Comparison of ENCODE assay signal across 19 cellular contexts in the genomic region with DNA sequence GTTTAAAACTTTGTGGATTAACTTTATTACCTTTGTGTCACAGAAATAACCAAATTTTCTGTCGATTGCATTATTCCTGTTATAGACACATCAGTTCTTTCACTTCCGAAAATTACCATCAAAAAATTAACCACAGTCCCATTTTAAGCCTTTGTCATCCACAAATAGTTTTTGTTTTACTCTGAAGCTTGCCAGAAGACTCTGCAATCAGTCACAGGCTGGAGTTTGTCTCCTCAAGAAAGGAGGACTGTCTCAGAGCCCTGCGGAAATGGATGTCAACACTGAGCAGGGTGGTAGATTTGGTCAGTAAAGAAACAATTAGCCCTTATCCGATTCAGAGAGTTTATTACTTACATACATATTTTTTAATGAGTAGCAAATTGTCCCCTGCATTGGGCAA. TPM values are rescaled to one million over a fixed set of nuclear protein-coding genes. Genes with fewer than 3 reads are reported as not detected.
A peak's percentile ranks its signal among the peaks of the same experiment; 100 is the strongest.
DNase-seq lines count a peak whose midpoint lies in the region; ATAC-seq and TF ChIP-seq lines count a peak whose summit lies in the region.
"Had no signal": no experiment of that assay in that cellular context is flagged by ENCODE, and none has a peak within 500 bp of the region (broad histone marks: within the 10 kb centered on the region; RNA-seq: fewer than 3 reads in every experiment).

No MANE protein-coding gene starts in this region.

- no peaks in the 10 kb centered on the region for H3K27me3 ChIP-seq in DOHH2 (ENCODE audit: control insufficient read depth, low read length)
- H3K27me3 ChIP-seq: colonic mucosa, heart left ventricle had no signal

- DNase-seq in NOMO-1 treated with DMSO at 0.1 percent for 48 hours (lab: John Stamatoyannopoulos, UW; ENCODE audit: unreplicated experiment) (peak; percentile 59), NCI-H2107 (lab: John Stamatoyannopoulos, UW) (no peak), omental fat pad (ENCODE audit: low spot score) (no peak), mucosa of gallbladder (ENCODE audit: low spot score) (no peak), occipital lobe (lab: John Stamatoyannopoulos, UW) (no peak)
- DNase-seq: activated CD4-positive, alpha-beta T cell treated with anti-CD3 and anti-CD28 coated beads, Interleukin-2, amount 10 ng/mL, durations not matched to agents 7 days and 5 days; CD4-positive, alpha-beta memory T cell; colonic mucosa; GDM1; heart left ventricle; NCI-H510A had no signal

- H3K4me1 ChIP-seq in DOHH2 (ENCODE audit: control insufficient read depth, low read length) = peaks cover 10% of the 10 kb centered on the region
- H3K4me1 ChIP-seq: colonic mucosa, heart left ventricle, parathyroid adenoma had no signal

- H3K79me2 ChIP-seq in DOHH2 (ENCODE audit: control insufficient read depth, low read length) = no peaks in the 10 kb centered on the region
- H3K79me2 ChIP-seq: parathyroid adenoma had no signal

- H3F3A ChIP-seq in DOHH2 (ENCODE audit: control insufficient read depth, insufficient read depth) = no peaks in the 10 kb centered on the region

- H3K4me3 ChIP-seq in DOHH2 (ENCODE audit: low read length) = no peak overlapping the region
- H3K4me3 ChIP-seq: colonic mucosa, heart left ventricle, smooth muscle cell had no signal

- TF ChIP-seq CTCF in DOHH2 (IDR thresholded peaks at IDR 0.05; ENCODE audit: low read depth, low read length, poor library complexity, severe bottlenecking) (no peak), omental fat pad (IDR thresholded peaks at IDR 0.05) (no peak)

- H3K36me3 ChIP-seq in DOHH2 (ENCODE audit: control insufficient read depth, low read length) = no peaks in the 10 kb centered on the region
- H3K36me3 ChIP-seq: colonic mucosa, heart left ventricle had no signal

- no peaks in the 10 kb centered on the region for H4K20me1 ChIP-seq in DOHH2 (ENCODE audit: control insufficient read depth, insufficient read depth, low read depth, low read length)

- no peaks in the 10 kb centered on the region for H3K9me3 ChIP-seq in DOHH2 (ENCODE audit: control insufficient read depth, insufficient read depth, low read length)
- H3K9me3 ChIP-seq: colonic mucosa, heart left ventricle had no signal

- H3K9me2 ChIP-seq in DOHH2 (replicated peaks; ENCODE audit: control insufficient read depth, low read length) = no peaks in the 10 kb centered on the region

- no peak overlapping the region for H3K27ac ChIP-seq in DOHH2 (ENCODE audit: low read depth, low read length)
- H3K27ac ChIP-seq: colonic mucosa, epithelial cell of prostate, heart left ventricle, parathyroid adenoma had no signal

- H3K4me2 ChIP-seq in DOHH2 (ENCODE audit: low read length) = peak overlapping the region; percentile 31; the same call in 1 of the 2 replicates
- H3K4me2 ChIP-seq: smooth muscle cell had no signal

- peak; percentile 56 for ATAC-seq in GM19372 (IDR thresholded peaks at IDR 0.05; ENCODE audit: low read depth, unreplicated experiment)
- peak; percentile 71 for ATAC-seq in HG03039 (IDR thresholded peaks at IDR 0.05; ENCODE audit: unreplicated experiment)
- no peak for ATAC-seq in omental fat pad (ENCODE audit: low FRiP score)

RNA-seq across cellular contexts. Expression of gene TCEAL4, which starts 20.1 kb away (rescaled TPM):
- total RNA-seq in omental fat pad = 100 to 1,000 TPM in 3 of 4 donors, 10 to 100 TPM in 1; 90.0 to 221 (median 107) TPM
- 86.4 TPM for total RNA-seq in mucosa of gallbladder
- total RNA-seq in occipital lobe = 44.9 TPM

RNA-seq across cellular contexts. Expression of gene TCEAL3, which starts 42.6 kb away (rescaled TPM):
- 10 to 100 TPM; 23.9 to 41.7 (median 31.2) TPM for total RNA-seq in omental fat pad
- total RNA-seq in mucosa of gallbladder = 34.2 TPM
- 11.5 TPM for total RNA-seq in occipital lobe

RNA-seq across cellular contexts. Expression of gene RAB40A, which starts 45.9 kb away (rescaled TPM):
- total RNA-seq in omental fat pad (1 to 10 TPM in 1 of 4 donors, under 1 TPM in 2, not detected in 1; 0.19 to 1.3 (median 0.44) TPM), mucosa of gallbladder (0.92 TPM), occipital lobe (0.94 TPM)
- total RNA-seq: mononuclear cell, RPMI7951 had no signal
